Comparison of ENCODE assay signal across 8 cellular contexts in the genomic region with DNA sequence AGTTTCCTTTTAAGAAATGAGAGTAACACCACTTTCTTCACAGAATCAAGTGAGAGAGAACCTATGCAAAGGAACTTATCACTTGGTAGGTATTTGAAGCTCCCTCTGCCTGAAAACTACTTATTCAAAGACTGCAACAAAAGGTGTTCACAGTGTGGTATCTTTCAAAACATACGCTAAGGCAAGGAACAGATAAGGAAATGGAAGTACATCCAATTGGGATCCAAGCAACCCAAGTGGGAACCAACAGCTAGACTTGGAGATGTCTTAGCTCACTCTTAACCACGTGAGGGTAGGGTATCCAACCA. TPM values are rescaled to one million over a fixed set of nuclear protein-coding genes. Genes with fewer than 3 reads are reported as not detected.
DNase-seq lines count a peak whose midpoint lies in the region; ATAC-seq and TF ChIP-seq lines count a peak whose summit lies in the region.

No MANE protein-coding gene starts in this region.

- no peak for ATAC-seq in natural killer cell
- ATAC-seq in HG03196 (IDR thresholded peaks at IDR 0.05; ENCODE audit: unreplicated experiment) = no peak

- H3K27me3 Mint-ChIP-seq in natural killer cell (ENCODE audit: low read depth in 2 of 2) = peaks cover 46 to 50% of the 10 kb centered on the region in 2 donors

- H3K9me3 ChIP-seq in BLaER1 = no peaks in the 10 kb centered on the region

- intact Hi-C loops in natural killer cell (cut with micrococcal nuclease) = no loop called here

- H3K9ac ChIP-seq in BLaER1 = no peak overlapping the region

- no peak overlapping the region for H3K27ac ChIP-seq in BLaER1
- H3K27ac ChIP-seq in HL-60 (replicated peaks) = no peak overlapping the region

- peak overlapping the region; percentile 83 for H3K4me3 Mint-ChIP-seq in natural killer cell

- H3K4me2 ChIP-seq in BLaER1 = peak overlapping the region; percentile 90; the same call in 1 of the 2 replicates

- no peak for DNase-seq in HL-60 (ENCODE audit: low read depth in 1 of 2, low spot score in 1 of 2)
- no peak for DNase-seq in cardiac fibroblast (ENCODE audit: low read depth in 2 of 2)
- DNase-seq in natural killer cell = no peak
- no peak for DNase-seq in DMS 273 (lab: John Stamatoyannopoulos, UW; ENCODE audit: unreplicated experiment)
- DNase-seq in NCI-H524 treated with DMSO at 0.1 percent for 48 hours (lab: John Stamatoyannopoulos, UW) = no peak
- no peak for DNase-seq in iPS-NIHi7 (ENCODE audit: extremely low spot score)

- peaks cover 7 to 11% of the 10 kb centered on the region in 2 donors for H3K4me1 Mint-ChIP-seq in natural killer cell

- H3K36me3 ChIP-seq in BLaER1 = no peaks in the 10 kb centered on the region

- H3K36me3 Mint-ChIP-seq in natural killer cell = no peaks in the 10 kb centered on the region

- H4K20me1 ChIP-seq in BLaER1 = peaks cover 19% of the 10 kb centered on the region

- no peaks in the 10 kb centered on the region for H3K9me3 Mint-ChIP-seq in natural killer cell

- H3K4me3 ChIP-seq in BLaER1 = no peak overlapping the region
- H3K4me3 ChIP-seq in HL-60 (replicated peaks; ENCODE audit: insufficient read depth, low read length) = peak overlapping the region; percentile 68; the same call in 1 of the 2 replicates
- H3K4me3 ChIP-seq in cardiac fibroblast (replicated peaks in 1 of 2; ENCODE audit: low read depth in 2 of 2, low read length in 2 of 2) = peak overlapping the region; percentile 64 to 67

- no peak overlapping the region for H3K27ac Mint-ChIP-seq in natural killer cell

- H3K27me3 ChIP-seq in BLaER1 = peaks cover 21% of the 10 kb centered on the region; the same call in 1 of the 2 replicates
- peaks cover 37% of the 10 kb centered on the region for H3K27me3 ChIP-seq in HL-60 (ENCODE audit: insufficient read depth, poor library complexity, severe bottlenecking)

- peaks cover 16% of the 10 kb centered on the region for H3K4me1 ChIP-seq in BLaER1

- TF ChIP-seq CTCF in HL-60 (IDR thresholded peaks at IDR 0.05; ENCODE audit: insufficient read depth, low read length) (no peak), cardiac fibroblast (IDR thresholded peaks at IDR 0.05; ENCODE audit: low read depth, low read length) (no peak), natural killer cell (IDR thresholded peaks at IDR 0.05) (no peak)

RNA-seq across cellular contexts. Expression of gene PPM1E, which starts 0.4 kb away (rescaled TPM):
- not detected for total RNA-seq in natural killer cell
